In the genomic region with DNA sequence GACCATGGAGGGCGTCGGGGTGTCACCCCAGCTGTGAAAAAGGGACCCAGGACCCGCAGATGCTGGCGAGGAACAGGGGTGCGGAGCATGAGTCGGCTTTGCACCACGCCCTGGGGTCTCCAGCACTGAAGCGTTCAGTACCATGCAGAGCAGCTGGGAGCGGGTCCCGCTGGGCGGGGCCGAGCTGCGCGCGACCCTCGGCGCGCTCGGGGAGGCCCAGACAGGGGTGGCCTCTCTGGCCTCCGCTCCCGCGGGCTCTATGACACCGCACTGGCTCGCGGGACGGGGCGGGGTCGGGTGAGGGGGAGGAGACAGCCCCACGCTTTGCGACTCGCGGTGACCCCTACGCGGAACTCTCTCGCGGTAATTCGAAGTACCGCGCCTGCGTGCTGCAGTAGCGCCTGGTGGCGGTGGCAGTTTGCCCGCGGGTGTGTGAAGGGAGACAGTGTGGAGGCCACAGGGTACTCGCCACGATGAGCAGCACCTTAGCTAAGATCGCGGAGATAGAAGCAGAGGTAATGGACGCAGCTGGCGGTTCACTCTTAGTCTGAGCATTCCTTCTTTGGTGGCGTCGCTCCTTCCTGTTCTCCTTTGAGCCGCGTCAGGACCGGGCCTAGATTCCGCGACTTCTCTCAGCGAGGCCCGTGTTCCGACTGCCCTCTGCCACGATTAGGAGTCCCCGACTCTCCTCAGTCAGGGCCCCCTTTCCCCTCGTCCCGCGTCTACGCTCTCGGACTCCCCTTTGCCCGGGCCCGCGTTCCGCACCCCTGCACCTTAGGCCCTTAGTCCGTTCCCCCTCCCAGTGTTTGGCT, we compare ENCODE assay signal across 8 cellular contexts. TPM values are rescaled to one million over a fixed set of nuclear protein-coding genes. Genes with fewer than 3 reads are reported as not detected.
DNase-seq lines count a peak whose midpoint lies in the region; ATAC-seq and TF ChIP-seq lines count a peak whose summit lies in the region.

Gene DRG1 (plus strand): TSS at position 394 of the 812 bp plus-strand sequence. CDS start 80 bp downstream, at position 474.

- H3K18ac ChIP-seq in trophoblast cell (ENCODE audit: low read length) = peak within 1 kb of the TSS; percentile 96

- H3K36me3 ChIP-seq in cardiac muscle cell = peaks cover 10% of the 10 kb centered on the region
- peaks cover 14 to 17% of the 10 kb centered on the region in 2 experiments for H3K36me3 ChIP-seq in trophoblast cell (ENCODE audit: control insufficient read depth in 1 of 2, insufficient read depth in 2 of 2, low read length in 2 of 2)
- peaks cover 0 to 18% (median 6%) of the 10 kb centered on the region in 4 donors for H3K36me3 ChIP-seq in transverse colon

- no CpG with 5 or more reads among the region's 72 CpGs for WGBS in trophoblast cell (ENCODE audit: extremely low coverage, insufficient coverage, insufficient read length)
- 1 to 2% methylated on average over 11 to 62 of the region's 72 CpGs for WGBS in transverse colon (ENCODE audit: low coverage in 1 of 2), 2 donors

- DNase-seq in GM12865 (ENCODE audit: low read depth) (peak; percentile 97), NCI-H1417 (lab: John Stamatoyannopoulos, UW) (peak; percentile 89 to 94 (median 89)), SW 1271 (lab: John Stamatoyannopoulos, UW) (peak; percentile 78 to 87), cardiac muscle cell (ENCODE audit: low read depth in 1 of 2, low spot score in 1 of 2) (peak; percentile 97), trophoblast cell (peak; percentile 96 to 98), transverse colon (peak; percentile 98)
- peak; percentile 98 for DNase-seq in activated naive CD8-positive, alpha-beta T cell treated with anti-CD3 and anti-CD28 coated beads, Interleukin-2, amount 50 U/mL, for 24 hours

- peak within 1 kb of the TSS; percentile 92 for H3K27ac ChIP-seq in cardiac muscle cell
- peak within 1 kb of the TSS; percentile 29 for H3K27ac ChIP-seq in trophoblast cell (ENCODE audit: low read depth, low read length)
- H3K27ac ChIP-seq in transverse colon = peak within 1 kb of the TSS; percentile 89 to 92 (median 90)

- TF ChIP-seq POLR2A in transverse colon (IDR thresholded peaks at IDR 0.05) = peak; percentile 95

- peaks cover 2% of the 10 kb centered on the region for H3K9me3 Mint-ChIP-seq in activated naive CD8-positive, alpha-beta T cell treated with anti-CD3 and anti-CD28 coated beads, Interleukin-2, amount 50 U/mL, for 24 hours

- H3K27me3 Mint-ChIP-seq in activated naive CD8-positive, alpha-beta T cell treated with anti-CD3 and anti-CD28 coated beads, Interleukin-2, amount 50 U/mL, for 24 hours = no peaks in the 10 kb centered on the region

- intact Hi-C loops in transverse colon (cut with DNase I; ENCODE audit: low total_unique reads) = loop anchor here (2.0 kb wide), 1 partner anchor 55 kb away; no protein-coding TSS in a partner anchor

- peak within 1 kb of the TSS; percentile 40 for H3K23ac ChIP-seq in trophoblast cell (ENCODE audit: low read length)

- no peak for TF ChIP-seq EP300 in transverse colon (IDR thresholded peaks at IDR 0.05; ENCODE audit: low read depth)

- H3K4me2 ChIP-seq in trophoblast cell (ENCODE audit: low read length) = peak within 1 kb of the TSS; percentile 90

- peak within 1 kb of the TSS; percentile 94 for H4K91ac ChIP-seq in trophoblast cell (ENCODE audit: low read depth, low read length)

- H3K4me1 ChIP-seq in cardiac muscle cell (ENCODE audit: low read depth) = peaks cover 7% of the 10 kb centered on the region
- H3K4me1 ChIP-seq in trophoblast cell (ENCODE audit: control insufficient read depth in 1 of 2, insufficient read depth in 2 of 2, low read length in 2 of 2) = peaks cover 2% of the 10 kb centered on the region in 2 experiments
- H3K4me1 ChIP-seq in transverse colon = peaks cover 10 to 25% (median 15%) of the 10 kb centered on the region in 4 donors

- peaks cover 8% of the 10 kb centered on the region for H3K79me1 ChIP-seq in trophoblast cell (ENCODE audit: low read length)

- H2BK5ac ChIP-seq in trophoblast cell (ENCODE audit: low read depth, low read length, poor library complexity) = peak within 1 kb of the TSS; percentile 55

- H4K12ac ChIP-seq in trophoblast cell (ENCODE audit: low read depth, low read length) = peak within 1 kb of the TSS; percentile 86

- peak within 1 kb of the TSS; percentile 99 for H3K4me3 Mint-ChIP-seq in activated naive CD8-positive, alpha-beta T cell treated with anti-CD3 and anti-CD28 coated beads, Interleukin-2, amount 50 U/mL, for 24 hours

- H4K8ac ChIP-seq in trophoblast cell (ENCODE audit: low read depth, low read length) = peak within 1 kb of the TSS; percentile 99

- peak within 1 kb of the TSS; percentile 98 for H3K27ac Mint-ChIP-seq in activated naive CD8-positive, alpha-beta T cell treated with anti-CD3 and anti-CD28 coated beads, Interleukin-2, amount 50 U/mL, for 24 hours

- H2AK5ac ChIP-seq in trophoblast cell (ENCODE audit: low read length) = peak within 1 kb of the TSS; percentile 34

- H3K79me2 ChIP-seq in trophoblast cell (ENCODE audit: control insufficient read depth, insufficient read depth, low read length, poor library complexity) = peaks cover 10% of the 10 kb centered on the region

- in situ Hi-C loops in transverse colon (cut with MboI; ENCODE audit: low pct_ligation_motif_present in 1 of 4, low pct_unique_long_range_greater_than_20kb in 1 of 4, low sequenced_read_pairs in 3 of 4) = no loop called here

- no peaks in the 10 kb centered on the region for H3K27me3 ChIP-seq in cardiac muscle cell
- no peaks in the 10 kb centered on the region for H3K27me3 ChIP-seq in trophoblast cell (ENCODE audit: insufficient read depth, low read length)
- H3K27me3 ChIP-seq in transverse colon = no peaks in the 10 kb centered on the region

- H3K4ac ChIP-seq in trophoblast cell (ENCODE audit: low read depth, low read length) = peak within 1 kb of the TSS; percentile 71

- H2BK12ac ChIP-seq in trophoblast cell (ENCODE audit: low read length) = no peak within 1 kb of the TSS

- H3K9me3 ChIP-seq in cardiac muscle cell (ENCODE audit: low read depth) (no peaks in the 10 kb centered on the region), trophoblast cell (ENCODE audit: insufficient read depth, low read depth, low read length) (no peaks in the 10 kb centered on the region), transverse colon (no peaks in the 10 kb centered on the region)

- H3K9ac ChIP-seq in trophoblast cell (ENCODE audit: low read length) = peak within 1 kb of the TSS; percentile 100

- H3K14ac ChIP-seq in trophoblast cell (ENCODE audit: low read length) = peak within 1 kb of the TSS; percentile 98

- H2BK120ac ChIP-seq in trophoblast cell (ENCODE audit: insufficient read depth, low read length, poor library complexity) = peak within 1 kb of the TSS; percentile 95

- peak within 1 kb of the TSS; percentile 99 for H3K4me3 ChIP-seq in GM12865 (ENCODE audit: low read depth, low read length)
- peak within 1 kb of the TSS; percentile 62 for H3K4me3 ChIP-seq in cardiac muscle cell
- H3K4me3 ChIP-seq in trophoblast cell (ENCODE audit: low read depth, low read length) = peak within 1 kb of the TSS; percentile 96
- peak within 1 kb of the TSS; percentile 67 to 89 (median 82) for H3K4me3 ChIP-seq in transverse colon

- H3K36me3 Mint-ChIP-seq in activated naive CD8-positive, alpha-beta T cell treated with anti-CD3 and anti-CD28 coated beads, Interleukin-2, amount 50 U/mL, for 24 hours (ENCODE audit: low read depth) = peaks cover 25% of the 10 kb centered on the region

- peaks cover 28% of the 10 kb centered on the region for H3K4me1 Mint-ChIP-seq in activated naive CD8-positive, alpha-beta T cell treated with anti-CD3 and anti-CD28 coated beads, Interleukin-2, amount 50 U/mL, for 24 hours

- no peak for TF ChIP-seq CTCF in GM12865 (IDR thresholded peaks at IDR 0.05; ENCODE audit: insufficient read depth, low read depth, low read length, missing control alignments)
- TF ChIP-seq CTCF in cardiac muscle cell (IDR thresholded peaks at IDR 0.05; ENCODE audit: low read depth, low read length) = no peak
- TF ChIP-seq CTCF in transverse colon (IDR thresholded peaks at IDR 0.05) = peak in 4 of 5 experiments; percentile 5 to 63 (median 26)

- peak within 1 kb of the TSS; percentile 80 for H2AFZ ChIP-seq in trophoblast cell (ENCODE audit: insufficient read depth, low read length, poor library complexity)

- peak; percentile 99 for ATAC-seq in HG02759 (IDR thresholded peaks at IDR 0.05; ENCODE audit: unreplicated experiment)
- peak; percentile 100 for ATAC-seq in activated naive CD8-positive, alpha-beta T cell treated with anti-CD3 and anti-CD28 coated beads, Interleukin-2, amount 50 U/mL, for 24 hours

RNA-seq across cellular contexts. Expression of gene DRG1, which starts in this region (rescaled TPM):
- total RNA-seq in cardiac muscle cell (55.0 and 70.6 TPM in 2 replicates), transverse colon (10 to 100 TPM in 3 of 4 donors, 1 to 10 TPM in 1; 4.6 to 39.2 (median 26.3) TPM)
- polyA plus RNA-seq in cardiac muscle cell = 94.1 and 100 TPM in 2 replicates
- polyA plus RNA-seq in trophoblast cell (2013) = 50.4 and 51.7 TPM in 2 replicates

Comparison
In these comparisons a context has a peak if more than half of its experiments do, and no peak if none do; other contexts are left out.
1. Peak in every context shown above with its lines: DNase-seq, ATAC-seq, H3K4me3 ChIP-seq and H3K27ac ChIP-seq.
2. CTCF ChIP-seq: peak in transverse colon (4 of 5); none in GM12865 (single experiment) and cardiac muscle cell (single experiment).
3. H3K27ac ChIP-seq: peak in every context shown above with its lines; median percentile 92 in cardiac muscle cell; 90 in transverse colon; 29 in trophoblast cell.